Comparison of ENCODE assay signal across 19 cellular contexts in genomic region chr2:11865820-11866219, GRCh38.
DNase-seq lines count a peak whose midpoint lies in the region; ATAC-seq, FAIRE-seq and TF ChIP-seq lines count a peak whose summit lies in the region.
"Had no signal": no experiment of that assay in that cellular context is flagged by ENCODE, and none has a peak within 500 bp of the region (broad histone marks: within the 10 kb centered on the region; RNA-seq: fewer than 3 reads in every experiment).

No MANE protein-coding gene starts in this region.

- 86% methylated on average over 12 of the region's 12 CpGs for WGBS in GM12878 (ENCODE audit: insufficient coverage, insufficient replicate concordance, low lambda C conversion rate, missing lambda C conversion rate)
- 87 to 94% (median 87%) methylated on average over 12 of the region's 12 CpGs for WGBS in spleen, 5 donors

- H3F3A ChIP-seq in OCI-LY1 (ENCODE audit: insufficient read depth, low read length): no peaks in the 10 kb centered on the region

- H2AFZ ChIP-seq in OCI-LY1 (ENCODE audit: low read length): no peak overlapping the region
- H2AFZ ChIP-seq in GM12878 (ENCODE audit: control insufficient read depth, low read depth, low read length): no peak overlapping the region

- POLR2A ChIA-PET in GM12878 (lab: Charles Lee): interaction anchor here (0.9 to 4.0 kb wide), 3 partner anchors 108 to 141 kb away, joined by 3 to 26 read pairs (median 6); no protein-coding TSS in a partner anchor

- peaks cover 66% of the 10 kb centered on the region for H3K4me1 Mint-ChIP-seq in memory B cell

- H3K9ac ChIP-seq in OCI-LY1 (ENCODE audit: low read length): no peak overlapping the region
- no peak overlapping the region for H3K9ac ChIP-seq in GM12878 (ENCODE audit: control insufficient read depth, insufficient read depth, low read length)

- H3K4me3 Mint-ChIP-seq in memory B cell: peak overlapping the region; percentile 21

- H3K4me1 ChIP-seq in OCI-LY1 (ENCODE audit: insufficient read depth, low read length, severe bottlenecking) (peaks cover 45% of the 10 kb centered on the region), GM12878 (ENCODE audit: control insufficient read depth, insufficient read depth, low read length) (peaks cover 62% of the 10 kb centered on the region), spleen (peaks cover 9 to 58% (median 32%) of the 10 kb centered on the region in 6 donors)
- H3K4me1 ChIP-seq: HAP-1 had no signal

- SMC1A ChIA-PET in GM12878 (lab: Charles Lee; ENCODE audit: uncharacterized antibody, unreplicated experiment): interaction anchor here (0.7 to 8.4 kb wide), 28 partner anchors 25 to 1064 kb away, joined by 3 to 90 read pairs (median 6); partner anchors contain the start of gene TRIB2

- BruUV-seq in GM12878 (replicated peaks; lab: Mats Ljungman, UMichigan): no TSS peak

- intact Hi-C loops in GM12878 (cut with micrococcal nuclease; ENCODE audit: unreplicated experiment): loop anchor here (2.0 to 10.0 kb wide), 7 partner anchors 114 to 639 kb away; no protein-coding TSS in a partner anchor
- intact Hi-C loops in spleen (cut with DNase I; ENCODE audit: low total_unique reads): no loop called here

- TF ChIP-seq POLR2A in GM12878 (IDR thresholded peaks at IDR 0.05; ENCODE audit: low read depth, low read length): no peak
- no peak for TF ChIP-seq POLR2A in spleen (IDR thresholded peaks at IDR 0.05)

- H3K4me2 ChIP-seq in OCI-LY1 (ENCODE audit: low read length): no peak overlapping the region
- H3K4me2 ChIP-seq in GM12878 (ENCODE audit: control insufficient read depth, insufficient read depth): peak overlapping the region; percentile 60

- H3K4me3 ChIP-seq in OCI-LY1 (ENCODE audit: low read depth, low read length, poor library complexity, severe bottlenecking) (no peak overlapping the region), GM12878 (no peak overlapping the region), spleen (no peak overlapping the region)
- H3K4me3 ChIP-seq: HAP-1 had no signal

- H3K9me2 ChIP-seq in OCI-LY1 (ENCODE audit: low read depth, low read length): no peaks in the 10 kb centered on the region

- DNase-seq in GM12878 (ENCODE audit: low read depth, low spot score) (no peak), memory B cell (ENCODE audit: low spot score in 2 of 2) (no peak), spleen (peak; percentile 59), UCSD-AML1 (lab: John Stamatoyannopoulos, UW; ENCODE audit: unreplicated experiment) (no peak), NCI-H1092 (lab: John Stamatoyannopoulos, UW) (no peak), GM19239 (ENCODE audit: insufficient read length, low spot score) (no peak)
- DNase-seq: ACHN, Caco-2, GDM1, KG1, MV-4-11, NCI-H2107, NCI-H2227 treated with DMSO at 0.1 percent for 48 hours, PC-3, SIG-M5 had no signal

- H3K9me3 ChIP-seq in OCI-LY1 (ENCODE audit: low read length) (no peaks in the 10 kb centered on the region), GM12878 (replicated peaks; ENCODE audit: control insufficient read depth, insufficient read depth, low read length) (no peaks in the 10 kb centered on the region; the same call in 2 of the 3 replicates), spleen (no peaks in the 10 kb centered on the region)
- H3K9me3 ChIP-seq: Caco-2, HAP-1 had no signal

- H3K36me3 Mint-ChIP-seq in memory B cell: no peaks in the 10 kb centered on the region

- H3K79me2 ChIP-seq in OCI-LY1 (ENCODE audit: insufficient read depth, low read length) (no peaks in the 10 kb centered on the region), GM12878 (ENCODE audit: control insufficient read depth, insufficient read depth, low read length) (peaks cover 33% of the 10 kb centered on the region)

- no peak for TF ChIP-seq EP300 in GM12878 (IDR thresholded peaks at IDR 0.05; ENCODE audit: borderline replicate concordance in 1 of 2, control insufficient read depth in 1 of 2, low read depth in 2 of 2, low read length in 2 of 2)

- TF ChIP-seq RAD21 in GM12878 (IDR thresholded peaks at IDR 0.05; ENCODE audit: insufficient read depth, low read depth, low read length): no peak

- peaks cover 66% of the 10 kb centered on the region for H3K36me3 ChIP-seq in OCI-LY1 (ENCODE audit: insufficient read depth, low read length)
- no peaks in the 10 kb centered on the region for H3K36me3 ChIP-seq in GM12878 (ENCODE audit: control insufficient read depth in 2 of 2, insufficient read depth in 2 of 2, low read length in 1 of 2)
- H3K36me3 ChIP-seq in spleen: no peaks in the 10 kb centered on the region
- H3K36me3 ChIP-seq: HAP-1 had no signal

- in situ Hi-C loops in GM12878 (cut with MboI): no loop called here

- H3K27ac ChIP-seq in OCI-LY1 (ENCODE audit: low read depth, low read length, poor library complexity, severe bottlenecking) (peak overlapping the region; percentile 98), GM12878 (ENCODE audit: control insufficient read depth, insufficient read depth) (peak overlapping the region; percentile 73), spleen (peak overlapping the region in 1 of 8 donors; percentile 19)
- H3K27ac ChIP-seq: RWPE1 had no signal

- H3K27me3 Mint-ChIP-seq in memory B cell: no peaks in the 10 kb centered on the region

- FAIRE-seq in GM12878 (lab: Jason Lieb, UNC) (no peak), GM19239 (lab: Jason Lieb, UNC) (no peak)

- H3K27ac Mint-ChIP-seq in memory B cell: peak overlapping the region; percentile 91

- ATAC-seq in GM12878 (no peak), memory B cell (ENCODE audit: low read depth) (no peak), HG03565 (IDR thresholded peaks at IDR 0.05; ENCODE audit: unreplicated experiment) (no peak)
- ATAC-seq: PC-3 had no signal

- no peaks in the 10 kb centered on the region for H3K9me3 Mint-ChIP-seq in memory B cell

- H4K20me1 ChIP-seq in OCI-LY1 (ENCODE audit: insufficient read depth, low read length): no peaks in the 10 kb centered on the region
- no peaks in the 10 kb centered on the region for H4K20me1 ChIP-seq in GM12878 (ENCODE audit: control insufficient read depth, insufficient read depth)

- TF ChIP-seq CTCF in OCI-LY1 (IDR thresholded peaks at IDR 0.05; ENCODE audit: low read length) (no peak), GM12878 (IDR thresholded peaks at IDR 0.05 in 2 of 3, conservative IDR thresholded peaks at IDR 0.05 in 1 of 3; ENCODE audit: control insufficient read depth in 2 of 3, extremely low read depth in 1 of 3, insufficient read depth in 1 of 3, low read depth in 3 of 3, low read length in 3 of 3) (no peak), spleen (IDR thresholded peaks at IDR 0.05 in 8 of 11, conservative IDR thresholded peaks at IDR 0.05 in 3 of 11) (no peak)

- H3K27me3 ChIP-seq in OCI-LY1 (ENCODE audit: insufficient read depth, low read length): no peaks in the 10 kb centered on the region
- H3K27me3 ChIP-seq in GM12878 (replicated peaks in 1 of 2; ENCODE audit: control insufficient read depth in 2 of 2, insufficient read depth in 2 of 2, low read length in 1 of 2): no peaks in the 10 kb centered on the region
- no peaks in the 10 kb centered on the region for H3K27me3 ChIP-seq in spleen (replicated peaks in 1 of 7)

- RAD21 ChIA-PET in GM12878 (lab: Charles Lee; ENCODE audit: unreplicated experiment): interaction anchor here (0.9 to 7.0 kb wide), 20 partner anchors 8 to 851 kb away, joined by 3 to 79 read pairs (median 8); partner anchors contain the start of gene TRIB2

- CTCF ChIA-PET in GM12878 (lab: Yijun Ruan, JAX): interaction anchor here (1.0 to 8.3 kb wide), 17 partner anchors 8 to 1141 kb away, joined by 3 to 61 read pairs (median 6); partner anchors contain the start of gene TRIB2

TF ChIP-seq in GM12878, 131 proteins besides CTCF, POLR2A, EP300 and RAD21 (continues in another document):
- TF ChIP-seq USF2 (IDR thresholded peaks at IDR 0.05; ENCODE audit: borderline replicate concordance, low read depth, low read length) (no peak), KLF5 (IDR thresholded peaks at IDR 0.05; ENCODE audit: partially characterized antibody) (no peak), EZH2 (IDR thresholded peaks at IDR 0.05; ENCODE audit: borderline replicate concordance, control insufficient read depth, low read depth, low read length) (no peak), BHLHE40 (IDR thresholded peaks at IDR 0.05; ENCODE audit: borderline replicate concordance in 1 of 2, low read depth in 2 of 2, low read length in 1 of 2) (no peak)
- TF ChIP-seq, protein P1, sequence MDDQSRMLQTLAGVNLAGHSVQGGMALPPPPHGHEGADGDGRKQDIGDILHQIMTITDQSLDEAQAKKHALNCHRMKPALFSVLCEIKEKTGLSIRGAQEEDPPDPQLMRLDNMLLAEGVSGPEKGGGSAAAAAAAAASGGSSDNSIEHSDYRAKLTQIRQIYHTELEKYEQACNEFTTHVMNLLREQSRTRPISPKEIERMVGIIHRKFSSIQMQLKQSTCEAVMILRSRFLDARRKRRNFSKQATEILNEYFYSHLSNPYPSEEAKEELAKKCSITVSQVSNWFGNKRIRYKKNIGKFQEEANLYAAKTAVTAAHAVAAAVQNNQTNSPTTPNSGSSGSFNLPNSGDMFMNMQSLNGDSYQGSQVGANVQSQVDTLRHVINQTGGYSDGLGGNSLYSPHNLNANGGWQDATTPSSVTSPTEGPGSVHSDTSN (IDR thresholded peaks at IDR 0.05; ENCODE audit: insufficient replicate concordance, low read depth, low read length): no peak
